In genomic region chr5:14528926-14529325, GRCh38 we compare ENCODE assay signal across 29 cellular contexts.
"Had no signal": no experiment of that assay in that cellular context is flagged by ENCODE, and none has a peak within 500 bp of the region (broad histone marks: within the 10 kb centered on the region; RNA-seq: fewer than 3 reads in every experiment).

No MANE protein-coding gene starts in this region.

- H3K27me3 ChIP-seq: adrenal gland, brain microvascular endothelial cell, dorsolateral prefrontal cortex, gastrocnemius medialis, hepatocyte, neutrophil, ovary, stomach, thyroid gland, upper lobe of left lung, vagina had no signal

- H3K36me3 Mint-ChIP-seq: activated naive CD8-positive, alpha-beta T cell treated with anti-CD3 and anti-CD28 coated beads for 36 hours; stimulated activated naive B cell treated with anti-CD40 and anti-IgM and Interleukin-4, amounts not matched to agents 10 μg/mL and 1 μg/mL and 100 μg/mL, for 72 hours had no signal

- ATAC-seq: gastrocnemius medialis; left ventricle myocardium superior; psoas muscle; stimulated activated naive B cell treated with anti-CD40 and anti-IgM and Interleukin-4, amounts not matched to agents 10 μg/mL and 1 μg/mL and 100 μg/mL, for 72 hours had no signal

- H3K4me3 Mint-ChIP-seq: activated naive CD4-positive, alpha-beta T cell treated with anti-CD3 and anti-CD28 coated beads for 36 hours; activated naive CD8-positive, alpha-beta T cell treated with anti-CD3 and anti-CD28 coated beads for 36 hours; activated T-helper 1 cell treated with anti-CD3 and anti-CD28 coated beads, Interleukin-12 subunit alpha, Interleukin-12 subunit beta, Interleukin-2, Interleukin-4 antibody, amounts not matched to agents 30 ng/mL and 10 ng/mL and 1 ng/mL, durations not matched to agents 14 hours and 24 hours and 36 hours; nephron; stimulated activated naive B cell treated with anti-CD40 and anti-IgM and Interleukin-4, amounts not matched to agents 10 μg/mL and 1 μg/mL and 100 μg/mL, for 72 hours had no signal

- H3K4me3 ChIP-seq: adrenal gland, coronary artery, dorsolateral prefrontal cortex, gastrocnemius medialis, hepatocyte, ovary, psoas muscle, stomach, thyroid gland, upper lobe of left lung, vagina had no signal

- H3K27ac ChIP-seq: adrenal gland, brain microvascular endothelial cell, coronary artery, dorsolateral prefrontal cortex, gastrocnemius medialis, hepatocyte, neutrophil, ovary, psoas muscle, stomach, thyroid gland, upper lobe of left lung, vagina had no signal

- H3K9me3 Mint-ChIP-seq: activated naive CD4-positive, alpha-beta T cell treated with anti-CD3 and anti-CD28 coated beads for 36 hours; activated naive CD8-positive, alpha-beta T cell treated with anti-CD3 and anti-CD28 coated beads for 36 hours; activated T-helper 1 cell treated with anti-CD3 and anti-CD28 coated beads, Interleukin-12 subunit alpha, Interleukin-12 subunit beta, Interleukin-2, Interleukin-4 antibody, amounts not matched to agents 30 ng/mL and 10 ng/mL and 1 ng/mL, durations not matched to agents 14 hours and 24 hours and 36 hours; nephron had no signal

- H3K36me3 ChIP-seq: adrenal gland, brain microvascular endothelial cell, gastrocnemius medialis, neutrophil, ovary, stomach, thyroid gland, upper lobe of left lung, vagina had no signal

- H3K4me1 ChIP-seq: adrenal gland, gastrocnemius medialis, psoas muscle, stomach, upper lobe of left lung, vagina had no signal

- H3K27me3 Mint-ChIP-seq: stimulated activated naive B cell treated with anti-CD40 and anti-IgM and Interleukin-4, amounts not matched to agents 10 μg/mL and 1 μg/mL and 100 μg/mL, for 72 hours had no signal

- DNase-seq: activated CD4-positive, alpha-beta T cell treated with anti-CD3 and anti-CD28 coated beads for 48 hours; activated CD4-positive, alpha-beta T cell treated with anti-CD3 and anti-CD28 coated beads, Interleukin-2, amount 50 U/mL, for 48 hours; activated CD8-positive, alpha-beta memory T cell treated with anti-CD3 and anti-CD28 coated beads for 24 hours; activated effector memory CD4-positive, alpha-beta T cell treated with anti-CD3 and anti-CD28 coated beads, Interleukin-2, amount 50 U/mL, for 16 hours; activated naive CD4-positive, alpha-beta T cell treated with anti-CD3 and anti-CD28 coated beads for 36 hours; activated naive CD8-positive, alpha-beta T cell treated with anti-CD3 and anti-CD28 coated beads for 36 hours; adrenal gland; brain microvascular endothelial cell; dorsolateral prefrontal cortex; effector memory CD4-positive, alpha-beta T cell; gastrocnemius medialis; glutamatergic neuron; islet precursor cell; left ventricle myocardium superior; ovary; psoas muscle; stimulated activated CD4-positive, alpha-beta T cell treated with anti-CD3 and anti-CD28 coated beads, Interleukin-15, amount 100 ng/mL, for 24 hours; stimulated activated CD4-positive, alpha-beta T cell treated with anti-CD3 and anti-CD28 coated beads, Interleukin-2, amount 100 ng/mL, for 24 hours; stimulated activated naive B cell treated with anti-CD40 and anti-IgM and Interleukin-4, amounts not matched to agents 10 μg/mL and 1 μg/mL and 100 μg/mL, for 72 hours; stomach; T-helper 2 cell; thyroid gland; upper lobe of left lung had no signal

- H3K9me3 ChIP-seq: adrenal gland, gastrocnemius medialis, neutrophil, ovary, psoas muscle, stomach, thyroid gland, upper lobe of left lung, vagina had no signal

- H3K27ac Mint-ChIP-seq: activated naive CD4-positive, alpha-beta T cell treated with anti-CD3 and anti-CD28 coated beads for 36 hours; activated naive CD8-positive, alpha-beta T cell treated with anti-CD3 and anti-CD28 coated beads for 36 hours; activated T-helper 1 cell treated with anti-CD3 and anti-CD28 coated beads, Interleukin-12 subunit alpha, Interleukin-12 subunit beta, Interleukin-2, Interleukin-4 antibody, amounts not matched to agents 30 ng/mL and 10 ng/mL and 1 ng/mL, durations not matched to agents 14 hours and 24 hours and 36 hours; nephron; stimulated activated naive B cell treated with anti-CD40 and anti-IgM and Interleukin-4, amounts not matched to agents 10 μg/mL and 1 μg/mL and 100 μg/mL, for 72 hours had no signal

- H3K4me1 Mint-ChIP-seq: activated naive CD8-positive, alpha-beta T cell treated with anti-CD3 and anti-CD28 coated beads for 36 hours; nephron; stimulated activated naive B cell treated with anti-CD40 and anti-IgM and Interleukin-4, amounts not matched to agents 10 μg/mL and 1 μg/mL and 100 μg/mL, for 72 hours had no signal
